In genomic region chr5:141906517-141906916, GRCh38 we compare ENCODE assay signal across 40 cellular contexts. TPM values are rescaled to one million over a fixed set of nuclear protein-coding genes. Genes with fewer than 3 reads are reported as not detected.
"Had no signal": no experiment of that assay in that cellular context is flagged by ENCODE, and none has a peak within 500 bp of the region (broad histone marks: within the 10 kb centered on the region; RNA-seq: fewer than 3 reads in every experiment).

No MANE protein-coding gene starts in this region.

- H3K36me3 ChIP-seq: adrenal gland, ascending aorta, brain microvascular endothelial cell, breast epithelium, cardiac muscle cell had no signal

- H3K27me3 Mint-ChIP-seq: activated naive CD4-positive, alpha-beta T cell treated with anti-CD3 and anti-CD28 coated beads, Interleukin-2, amount 50 U/mL, for 24 hours had no signal

- FAIRE-seq: astrocyte, bronchial epithelial cell had no signal

- ATAC-seq: activated naive CD4-positive, alpha-beta T cell treated with anti-CD3 and anti-CD28 coated beads, Interleukin-2, amount 50 U/mL, for 72 hours; activated naive CD8-positive, alpha-beta T cell treated with anti-CD3 and anti-CD28 coated beads, Interleukin-2, amount 50 U/mL, for 24 hours; activated T-cell treated with anti-CD3 and anti-CD28 coated beads, Interleukin-2, amount 50 U/mL, for 4 hours; activated T-cell treated with anti-CD3 and anti-CD28 coated beads, Interleukin-2, amount 50 U/mL, for 72 hours; activated T-helper 17 cell treated with anti-CD3 and anti-CD28 coated beads, Interleukin-2, amount 50 U/mL, for 72 hours; body of pancreas had no signal

- H3K4me1 Mint-ChIP-seq: activated naive CD4-positive, alpha-beta T cell treated with anti-CD3 and anti-CD28 coated beads, Interleukin-2, amount 10 ng/mL, durations not matched to agents 7 days and 5 days; activated naive CD4-positive, alpha-beta T cell treated with anti-CD3 and anti-CD28 coated beads, Interleukin-2, amount 50 U/mL, for 24 hours; activated naive CD8-positive, alpha-beta T cell treated with anti-CD3 and anti-CD28 coated beads, Interleukin-2, amount 10 ng/mL, durations not matched to agents 7 days and 5 days; brain; central memory CD8-positive, alpha-beta T cell had no signal

- H3K27ac ChIP-seq: adrenal gland, ascending aorta, body of pancreas, brain microvascular endothelial cell, breast epithelium, cardiac muscle cell had no signal

- H3K4me3 ChIP-seq: adrenal gland, ascending aorta, body of pancreas, breast epithelium, cardiac muscle cell had no signal

- H3K27ac Mint-ChIP-seq: activated naive CD4-positive, alpha-beta T cell treated with anti-CD3 and anti-CD28 coated beads for 36 hours; activated naive CD4-positive, alpha-beta T cell treated with anti-CD3 and anti-CD28 coated beads, Interleukin-2, amount 10 ng/mL, durations not matched to agents 7 days and 5 days; activated naive CD4-positive, alpha-beta T cell treated with anti-CD3 and anti-CD28 coated beads, Interleukin-2, amount 50 U/mL, for 24 hours; activated naive CD4-positive, alpha-beta T cell treated with anti-CD3 and anti-CD28 coated beads, Interleukin-2, amount 50 U/mL, for 72 hours; activated naive CD8-positive, alpha-beta T cell; activated naive CD8-positive, alpha-beta T cell treated with anti-CD3 and anti-CD28 coated beads for 36 hours; activated naive CD8-positive, alpha-beta T cell treated with anti-CD3 and anti-CD28 coated beads, Interleukin-2, amount 10 ng/mL, durations not matched to agents 7 days and 5 days; activated naive CD8-positive, alpha-beta T cell treated with anti-CD3 and anti-CD28 coated beads, Interleukin-2, amount 50 U/mL, for 24 hours; activated T-cell treated with anti-CD3 and anti-CD28 coated beads, Interleukin-2, amount 50 U/mL, for 24 hours; activated T-cell treated with anti-CD3 and anti-CD28 coated beads, Interleukin-2, amount 50 U/mL, for 72 hours; activated T-helper 1 cell treated with anti-CD3 and anti-CD28 coated beads, Interleukin-12 subunit alpha, Interleukin-12 subunit beta, Interleukin-2, Interleukin-4 antibody, amounts not matched to agents 30 ng/mL and 10 ng/mL and 1 ng/mL, durations not matched to agents 14 hours and 24 hours and 36 hours; activated T-helper 17 cell treated with anti-CD3 and anti-CD28 coated beads, Interleukin-2, amount 50 U/mL, for 72 hours; activated T-helper 2 cell treated with anti-CD3 and anti-CD28 coated beads, Interferon-gamma antibody, Interleukin-2, Interleukin-4, amounts not matched to agents 10 μg/mL and 5 μg/mL and 100 μg/mL, durations not matched to agents 14 hours and 24 hours and 36 hours; brain had no signal

- H3K4me3 Mint-ChIP-seq: activated naive CD4-positive, alpha-beta T cell treated with anti-CD3 and anti-CD28 coated beads for 36 hours; activated naive CD4-positive, alpha-beta T cell treated with anti-CD3 and anti-CD28 coated beads, Interleukin-2, amount 10 ng/mL, durations not matched to agents 7 days and 5 days; activated naive CD4-positive, alpha-beta T cell treated with anti-CD3 and anti-CD28 coated beads, Interleukin-2, amount 50 U/mL, for 24 hours; activated naive CD8-positive, alpha-beta T cell; activated naive CD8-positive, alpha-beta T cell treated with anti-CD3 and anti-CD28 coated beads for 36 hours; activated naive CD8-positive, alpha-beta T cell treated with anti-CD3 and anti-CD28 coated beads, Interleukin-2, amount 10 ng/mL, durations not matched to agents 7 days and 5 days; activated naive CD8-positive, alpha-beta T cell treated with anti-CD3 and anti-CD28 coated beads, Interleukin-2, amount 50 U/mL, for 24 hours; activated T-cell treated with anti-CD3 and anti-CD28 coated beads, Interleukin-2, amount 50 U/mL, for 24 hours; activated T-cell treated with anti-CD3 and anti-CD28 coated beads, Interleukin-2, amount 50 U/mL, for 4 hours; activated T-cell treated with anti-CD3 and anti-CD28 coated beads, Interleukin-2, amount 50 U/mL, for 72 hours; activated T-helper 1 cell treated with anti-CD3 and anti-CD28 coated beads, Interleukin-12 subunit alpha, Interleukin-12 subunit beta, Interleukin-2, Interleukin-4 antibody, amounts not matched to agents 30 ng/mL and 10 ng/mL and 1 ng/mL, durations not matched to agents 14 hours and 24 hours and 36 hours; activated T-helper 17 cell treated with anti-CD3 and anti-CD28 coated beads, Interleukin-2, amount 50 U/mL, for 72 hours; brain; central memory CD8-positive, alpha-beta T cell had no signal

- H3K27me3 ChIP-seq: adrenal gland, ascending aorta, body of pancreas, brain microvascular endothelial cell, breast epithelium, cardiac muscle cell had no signal

- H3K36me3 Mint-ChIP-seq: activated naive CD4-positive, alpha-beta T cell treated with anti-CD3 and anti-CD28 coated beads, Interleukin-2, amount 10 ng/mL, durations not matched to agents 7 days and 5 days; activated naive CD4-positive, alpha-beta T cell treated with anti-CD3 and anti-CD28 coated beads, Interleukin-2, amount 50 U/mL, for 24 hours; activated naive CD4-positive, alpha-beta T cell treated with anti-CD3 and anti-CD28 coated beads, Interleukin-2, amount 50 U/mL, for 72 hours; activated naive CD8-positive, alpha-beta T cell; activated naive CD8-positive, alpha-beta T cell treated with anti-CD3 and anti-CD28 coated beads for 36 hours; activated naive CD8-positive, alpha-beta T cell treated with anti-CD3 and anti-CD28 coated beads, Interleukin-2, amount 10 ng/mL, durations not matched to agents 7 days and 5 days; brain had no signal

- H3K4me1 ChIP-seq: ascending aorta, body of pancreas had no signal

- DNase-seq: activated effector memory CD4-positive, alpha-beta T cell treated with anti-CD3 and anti-CD28 coated beads, Interleukin-2, amount 50 U/mL, for 16 hours; activated effector memory CD4-positive, alpha-beta T cell treated with Interleukin-2 at 50 U/mL for 16 hours; activated gamma-delta T cell; activated gamma-delta T cell treated with Interleukin-2 at 50 U/mL for 16 hours; activated naive CD4-positive, alpha-beta T cell; activated naive CD4-positive, alpha-beta T cell treated with anti-CD3 and anti-CD28 coated beads for 36 hours; activated naive CD4-positive, alpha-beta T cell treated with anti-CD3 and anti-CD28 coated beads, Interleukin-2, amount 10 ng/mL, durations not matched to agents 7 days and 5 days; activated naive CD4-positive, alpha-beta T cell treated with anti-CD3 and anti-CD28 coated beads, Interleukin-2, amount 50 U/mL, for 16 hours; activated naive CD4-positive, alpha-beta T cell treated with Interleukin-2 at 50 U/mL for 16 hours; activated naive CD8-positive, alpha-beta T cell treated with anti-CD3 and anti-CD28 coated beads for 36 hours; activated naive CD8-positive, alpha-beta T cell treated with anti-CD3 and anti-CD28 coated beads, Interleukin-2, amount 10 ng/mL, durations not matched to agents 7 days and 5 days; activated naive CD8-positive, alpha-beta T cell treated with anti-CD3 and anti-CD28 coated beads, Interleukin-2, amount 50 U/mL, for 24 hours; activated T-cell treated with anti-CD3 and anti-CD28 coated beads, Interleukin-2, amount 50 U/mL, for 1 hour; activated T-cell treated with anti-CD3 and anti-CD28 coated beads, Interleukin-2, amount 50 U/mL, for 24 hours; activated T-cell treated with anti-CD3 and anti-CD28 coated beads, Interleukin-2, amount 50 U/mL, for 4 hours; activated T-cell treated with anti-CD3 and anti-CD28 coated beads, Interleukin-2, amount 50 U/mL, for 48 hours; activated T-cell treated with anti-CD3 and anti-CD28 coated beads, Interleukin-2, amount 50 U/mL, for 72 hours; adrenal gland; amniotic stem cell; amygdala; anterior cingulate cortex; aorta; body of pancreas; brain microvascular endothelial cell; caudate nucleus; central memory CD4-positive, alpha-beta T cell; cerebellar nuclear complex had no signal

- H3K9me3 Mint-ChIP-seq: activated naive CD4-positive, alpha-beta T cell treated with anti-CD3 and anti-CD28 coated beads for 36 hours; activated naive CD4-positive, alpha-beta T cell treated with anti-CD3 and anti-CD28 coated beads, Interleukin-2, amount 10 ng/mL, durations not matched to agents 7 days and 5 days; activated naive CD4-positive, alpha-beta T cell treated with anti-CD3 and anti-CD28 coated beads, Interleukin-2, amount 50 U/mL, for 24 hours; activated naive CD4-positive, alpha-beta T cell treated with anti-CD3 and anti-CD28 coated beads, Interleukin-2, amount 50 U/mL, for 72 hours; activated naive CD8-positive, alpha-beta T cell treated with anti-CD3 and anti-CD28 coated beads for 36 hours; activated naive CD8-positive, alpha-beta T cell treated with anti-CD3 and anti-CD28 coated beads, Interleukin-2, amount 50 U/mL, for 24 hours; activated T-cell treated with anti-CD3 and anti-CD28 coated beads, Interleukin-2, amount 50 U/mL, for 24 hours; activated T-cell treated with anti-CD3 and anti-CD28 coated beads, Interleukin-2, amount 50 U/mL, for 4 hours; activated T-cell treated with anti-CD3 and anti-CD28 coated beads, Interleukin-2, amount 50 U/mL, for 72 hours; activated T-helper 1 cell treated with anti-CD3 and anti-CD28 coated beads, Interleukin-12 subunit alpha, Interleukin-12 subunit beta, Interleukin-2, Interleukin-4 antibody, amounts not matched to agents 30 ng/mL and 10 ng/mL and 1 ng/mL, durations not matched to agents 14 hours and 24 hours and 36 hours; activated T-helper 17 cell treated with anti-CD3 and anti-CD28 coated beads, Interleukin-2, amount 50 U/mL, for 72 hours; activated T-helper 2 cell treated with anti-CD3 and anti-CD28 coated beads, Interferon-gamma antibody, Interleukin-2, Interleukin-4, amounts not matched to agents 10 μg/mL and 5 μg/mL and 100 μg/mL, durations not matched to agents 14 hours and 24 hours and 36 hours; central memory CD8-positive, alpha-beta T cell had no signal

- H3K9me3 ChIP-seq: adrenal gland, ascending aorta, body of pancreas, breast epithelium had no signal

RNA-seq across cellular contexts. Expression of gene PCDH1, which starts 28.3 kb away (rescaled TPM):
- total RNA-seq: activated naive CD4-positive, alpha-beta T cell treated with anti-CD3 and anti-CD28 coated beads for 36 hours; activated naive CD8-positive, alpha-beta T cell treated with anti-CD3 and anti-CD28 coated beads for 36 hours; activated naive CD8-positive, alpha-beta T cell treated with anti-CD3 and anti-CD28 coated beads, Interleukin-2, amount 10 ng/mL, durations not matched to agents 7 days and 5 days; activated T-helper 1 cell treated with anti-CD3 and anti-CD28 coated beads, Interleukin-12 subunit alpha, Interleukin-12 subunit beta, Interleukin-2, Interleukin-4 antibody, amounts not matched to agents 30 ng/mL and 10 ng/mL and 1 ng/mL, durations not matched to agents 14 hours and 24 hours and 36 hours; activated T-helper 2 cell treated with anti-CD3 and anti-CD28 coated beads, Interferon-gamma antibody, Interleukin-2, Interleukin-4, amounts not matched to agents 10 μg/mL and 5 μg/mL and 100 μg/mL, durations not matched to agents 14 hours and 24 hours and 36 hours had no signal
